Comparison of ENCODE assay signal across 10 cellular contexts in genomic region chr20:36629719-36630340, GRCh38. TPM values are rescaled to one million over a fixed set of nuclear protein-coding genes. Genes with fewer than 3 reads are reported as not detected.
A peak's percentile ranks its signal among the peaks of the same experiment; 100 is the strongest.
DNase-seq lines count a peak whose midpoint lies in the region; ATAC-seq and TF ChIP-seq lines count a peak whose summit lies in the region.
"Had no signal": no experiment of that assay in that cellular context is flagged by ENCODE, and none has a peak within 500 bp of the region (broad histone marks: within the 10 kb centered on the region; RNA-seq: fewer than 3 reads in every experiment).

No MANE protein-coding gene starts in this region.

- POLR2A ChIA-PET in SK-N-SH (lab: Yijun Ruan, JAX), result no interaction called here

- H3K27ac ChIP-seq in SK-N-SH (ENCODE audit: low read depth in 2 of 2, low read length in 1 of 2) (no peak overlapping the region), stomach (peak overlapping the region in 4 of 5 donors; percentile 8 to 32 (median 18))
- H3K27ac ChIP-seq: A549 had no signal

- peak overlapping the region; percentile 11; the same call in 1 of the 2 replicates for H2AFZ ChIP-seq in SK-N-SH (ENCODE audit: low read depth)

- no peak for TF ChIP-seq RAD21 in SK-N-SH (IDR thresholded peaks at IDR 0.05; ENCODE audit: low read length)

- no peak for TF ChIP-seq POLR2A in stomach (IDR thresholded peaks at IDR 0.05)

- no peak for DNase-seq in SK-N-SH
- DNase-seq in T-helper 22 cell (ENCODE audit: low read depth), result peak; percentile 11
- peak; percentile 8 for DNase-seq in effector CD4-positive, alpha-beta T cell
- no peak for DNase-seq in stomach
- no peak for DNase-seq in COLO668 (lab: John Stamatoyannopoulos, UW; ENCODE audit: unreplicated experiment)
- no peak for DNase-seq in NCI-H526 treated with DMSO at 0.1 percent for 48 hours (lab: John Stamatoyannopoulos, UW)
- DNase-seq: NCI-H2107 had no signal

- ATAC-seq in SK-N-SH treated with all-trans-retinoic acid at 6 μM for 48 hours (no peak), GM18909 (IDR thresholded peaks at IDR 0.05; ENCODE audit: poor library complexity, unreplicated experiment) (no peak)
- ATAC-seq: A549 had no signal

- CTCF ChIA-PET in SK-N-SH (lab: Yijun Ruan, JAX), result interaction anchor here (1.5 kb wide), 1 partner anchor 18 kb away, joined by 4 read pairs; no protein-coding TSS in a partner anchor

- no peaks in the 10 kb centered on the region for H4K20me1 ChIP-seq in SK-N-SH (ENCODE audit: insufficient read depth)

- H3K27me3 ChIP-seq in SK-N-SH (ENCODE audit: insufficient read depth), result no peaks in the 10 kb centered on the region
- no peaks in the 10 kb centered on the region for H3K27me3 ChIP-seq in stomach

- no peaks in the 10 kb centered on the region for H3K36me3 ChIP-seq in SK-N-SH (replicated peaks in 1 of 2; ENCODE audit: control insufficient read depth in 1 of 2, insufficient read depth in 2 of 2, low read length in 1 of 2)
- no peaks in the 10 kb centered on the region for H3K36me3 ChIP-seq in stomach

- TF ChIP-seq CTCF in SK-N-SH (IDR thresholded peaks at IDR 0.05) (no peak), stomach (IDR thresholded peaks at IDR 0.05) (no peak)

- H3K79me2 ChIP-seq in SK-N-SH (ENCODE audit: insufficient read depth), result no peaks in the 10 kb centered on the region

- H3K4me3 ChIP-seq in SK-N-SH (ENCODE audit: low read depth in 2 of 2, low read length in 1 of 2), result no peak overlapping the region
- H3K4me3 ChIP-seq in stomach, result no peak overlapping the region
- H3K4me3 ChIP-seq: A549 had no signal

- 90% methylated on average over 10 of the region's 10 CpGs for WGBS in SK-N-SH (ENCODE audit: low lambda C conversion rate)
- 69 to 80% (median 76%) methylated on average over 10 of the region's 10 CpGs for WGBS in stomach, 5 donors

- H3K9me2 ChIP-seq in SK-N-SH, result no peaks in the 10 kb centered on the region

- no peak overlapping the region for H3K4me2 ChIP-seq in SK-N-SH
- H3K4me2 ChIP-seq: A549 had no signal

- intact Hi-C loops in stomach (cut with DNase I; ENCODE audit: low total_unique reads), result no loop called here

- TF ChIP-seq EP300 in SK-N-SH (IDR thresholded peaks at IDR 0.05; ENCODE audit: borderline replicate concordance in 1 of 2, low read depth in 1 of 2, low read length in 1 of 2) (no peak), stomach (IDR thresholded peaks at IDR 0.05) (no peak)

- H3K9ac ChIP-seq in SK-N-SH, result no peak overlapping the region

- H3F3A ChIP-seq in SK-N-SH (replicated peaks; ENCODE audit: insufficient read depth), result no peaks in the 10 kb centered on the region

- H3K9me3 ChIP-seq in SK-N-SH (no peaks in the 10 kb centered on the region), stomach (no peaks in the 10 kb centered on the region)
- H3K9me3 ChIP-seq: A549 had no signal

- no peaks in the 10 kb centered on the region for H3K4me1 ChIP-seq in SK-N-SH (ENCODE audit: control insufficient read depth in 1 of 2, insufficient read depth in 2 of 2, low read depth in 1 of 2, low read length in 1 of 2)
- H3K4me1 ChIP-seq in stomach, result peaks cover 0 to under 1% (median 0%) of the 10 kb centered on the region in 4 donors
- H3K4me1 ChIP-seq: A549 had no signal

TF ChIP-seq in SK-N-SH, 30 proteins besides CTCF, POLR2A, EP300 and RAD21:
- no peak for TF ChIP-seq FOXJ3 (CRISPR knock-in tag; IDR thresholded peaks at IDR 0.05)
- TF ChIP-seq TEAD4 (IDR thresholded peaks at IDR 0.05; ENCODE audit: borderline replicate concordance, insufficient read depth), result no peak
- no peak for TF ChIP-seq FOXM1 (IDR thresholded peaks at IDR 0.05; ENCODE audit: low read depth)
- TF ChIP-seq GABPA (IDR thresholded peaks at IDR 0.05; ENCODE audit: low read depth), result no peak
- TF ChIP-seq RCOR1 (IDR thresholded peaks at IDR 0.05; ENCODE audit: low read length), result no peak
- no peak for TF ChIP-seq EZH2phosphoT487 (IDR thresholded peaks at IDR 0.05; ENCODE audit: borderline replicate concordance, low read depth)
- no peak for TF ChIP-seq MEF2A (IDR thresholded peaks at IDR 0.05; ENCODE audit: borderline replicate concordance, low read depth)
- TF ChIP-seq, protein P1, sequence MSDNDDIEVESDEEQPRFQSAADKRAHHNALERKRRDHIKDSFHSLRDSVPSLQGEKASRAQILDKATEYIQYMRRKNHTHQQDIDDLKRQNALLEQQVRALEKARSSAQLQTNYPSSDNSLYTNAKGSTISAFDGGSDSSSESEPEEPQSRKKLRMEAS (IDR thresholded peaks at IDR 0.05; ENCODE audit: low read depth), result no peak
- TF ChIP-seq TAF1 (IDR thresholded peaks at IDR 0.05; ENCODE audit: borderline replicate concordance, low read depth, low read length), result no peak
- TF ChIP-seq POLR2AphosphoS5 (IDR thresholded peaks at IDR 0.05; ENCODE audit: low read depth, low read length), result no peak

TF ChIP-seq in SK-N-SH treated with all-trans-retinoic acid at 6 μM for 48 hours, 23 proteins besides CTCF, POLR2A, EP300 and RAD21:
- no peak for TF ChIP-seq ZFP3 (CRISPR knock-in tag; IDR thresholded peaks at IDR 0.05)
- TF ChIP-seq CSDC2 (CRISPR knock-in tag; IDR thresholded peaks at IDR 0.05), result no peak
- no peak for TF ChIP-seq TCF4 (CRISPR knock-in tag; IDR thresholded peaks at IDR 0.05; ENCODE audit: borderline replicate concordance)
- no peak for TF ChIP-seq ZNF8 (CRISPR knock-in tag; IDR thresholded peaks at IDR 0.05)
- TF ChIP-seq, protein P2, sequence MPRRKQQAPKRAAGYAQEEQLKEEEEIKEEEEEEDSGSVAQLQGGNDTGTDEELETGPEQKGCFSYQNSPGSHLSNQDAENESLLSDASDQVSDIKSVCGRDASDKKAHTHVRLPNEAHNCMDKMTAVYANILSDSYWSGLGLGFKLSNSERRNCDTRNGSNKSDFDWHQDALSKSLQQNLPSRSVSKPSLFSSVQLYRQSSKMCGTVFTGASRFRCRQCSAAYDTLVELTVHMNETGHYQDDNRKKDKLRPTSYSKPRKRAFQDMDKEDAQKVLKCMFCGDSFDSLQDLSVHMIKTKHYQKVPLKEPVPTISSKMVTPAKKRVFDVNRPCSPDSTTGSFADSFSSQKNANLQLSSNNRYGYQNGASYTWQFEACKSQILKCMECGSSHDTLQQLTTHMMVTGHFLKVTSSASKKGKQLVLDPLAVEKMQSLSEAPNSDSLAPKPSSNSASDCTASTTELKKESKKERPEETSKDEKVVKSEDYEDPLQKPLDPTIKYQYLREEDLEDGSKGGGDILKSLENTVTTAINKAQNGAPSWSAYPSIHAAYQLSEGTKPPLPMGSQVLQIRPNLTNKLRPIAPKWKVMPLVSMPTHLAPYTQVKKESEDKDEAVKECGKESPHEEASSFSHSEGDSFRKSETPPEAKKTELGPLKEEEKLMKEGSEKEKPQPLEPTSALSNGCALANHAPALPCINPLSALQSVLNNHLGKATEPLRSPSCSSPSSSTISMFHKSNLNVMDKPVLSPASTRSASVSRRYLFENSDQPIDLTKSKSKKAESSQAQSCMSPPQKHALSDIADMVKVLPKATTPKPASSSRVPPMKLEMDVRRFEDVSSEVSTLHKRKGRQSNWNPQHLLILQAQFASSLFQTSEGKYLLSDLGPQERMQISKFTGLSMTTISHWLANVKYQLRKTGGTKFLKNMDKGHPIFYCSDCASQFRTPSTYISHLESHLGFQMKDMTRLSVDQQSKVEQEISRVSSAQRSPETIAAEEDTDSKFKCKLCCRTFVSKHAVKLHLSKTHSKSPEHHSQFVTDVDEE (CRISPR knock-in tag; IDR thresholded peaks at IDR 0.05), result no peak
- TF ChIP-seq ISL1 (CRISPR knock-in tag; IDR thresholded peaks at IDR 0.05), result no peak

RNA-seq across cellular contexts. Expression of gene SLA2, which starts 16.2 kb away (rescaled TPM):
- polyA plus RNA-seq in SK-N-SH (2012; rRNA removed), result 0.03 TPM in 1 of 2 replicates, not detected in the other
- 0.03 TPM in 1 of 2 replicates, not detected in the other for polyA plus RNA-seq in SK-N-SH (2012; cell fraction: cytosol; rRNA removed)
- polyA plus RNA-seq in SK-N-SH (2012; cell fraction: nucleus; rRNA removed), result 0.08 and 0.14 TPM in 2 replicates
- 1 to 10 TPM in 3 of 5 donors, not detected in 2; 1.3 to 8.7 (median 1.3) TPM for total RNA-seq in stomach
- polyA plus RNA-seq in stomach, result 1 to 10 TPM in 1 of 3 donors, under 1 TPM in 2; 0.25 to 2.7 (median 0.56) TPM

RNA-seq across cellular contexts. Expression of gene RAB5IF, which starts 24.3 kb away (rescaled TPM):
- 91.1 and 108 TPM in 2 replicates for polyA plus RNA-seq in SK-N-SH (2012; rRNA removed)
- 117 and 118 TPM in 2 replicates for polyA plus RNA-seq in SK-N-SH (2012; cell fraction: cytosol; rRNA removed)
- 46.3 and 65.7 TPM in 2 replicates for polyA plus RNA-seq in SK-N-SH (2012; cell fraction: nucleus; rRNA removed)
- 100 to 1,000 TPM in 2 of 5 donors, 10 to 100 TPM in 3; 35.0 to 136 (median 96.4) TPM for total RNA-seq in stomach
- polyA plus RNA-seq in stomach, result 100 to 1,000 TPM in 1 of 3 donors, 10 to 100 TPM in 2; 76.8 to 113 (median 84.6) TPM

RNA-seq across cellular contexts. Expression of gene TGIF2, which starts 56.4 kb away (rescaled TPM):
- polyA plus RNA-seq in SK-N-SH (2012; rRNA removed) (10.3 and 10.8 TPM in 2 replicates), stomach (1 to 10 TPM; 4.6 to 5.2 (median 4.8) TPM)
- polyA plus RNA-seq in SK-N-SH (2012; cell fraction: cytosol; rRNA removed), result 9.4 and 11.0 TPM in 2 replicates
- polyA plus RNA-seq in SK-N-SH (2012; cell fraction: nucleus; rRNA removed), result 8.9 and 12.7 TPM in 2 replicates
- 10 to 100 TPM in 4 of 5 donors, not detected in 1; 14.9 to 24.6 (median 18.7) TPM for total RNA-seq in stomach

Comparison
In these comparisons a context has a peak if more than half of its experiments do, and no peak if none do; other contexts are left out.
1. DNase-seq: peak in T-helper 22 cell (single experiment) and effector CD4-positive, alpha-beta T cell (single experiment); none in SK-N-SH (single experiment), stomach (single experiment), COLO668 (single experiment) and NCI-H526 treated with DMSO at 0.1 percent for 48 hours (single experiment).
2. H3K27ac ChIP-seq: peak in stomach (4 of 5); none in SK-N-SH (0 of 2).